9 cellular contexts compared by ENCODE assay signal in genomic region chr18:79819951-79820351, GRCh38. TPM values are rescaled to one million over a fixed set of nuclear protein-coding genes. Genes with fewer than 3 reads are reported as not detected.
DNase-seq lines count a peak whose midpoint lies in the region; ATAC-seq and TF ChIP-seq lines count a peak whose summit lies in the region.
"Had no signal": no experiment of that assay in that cellular context is flagged by ENCODE, and none has a peak within 500 bp of the region (broad histone marks: within the 10 kb centered on the region; RNA-seq: fewer than 3 reads in every experiment).

No MANE protein-coding gene starts in this region.

- H3K4me1 Mint-ChIP-seq in endothelial cell (ENCODE audit: unreplicated experiment), result peaks cover 27% of the 10 kb centered on the region

- peak overlapping the region; percentile 8 for H3K27ac Mint-ChIP-seq in endothelial cell (ENCODE audit: unreplicated experiment)
- H3K27ac Mint-ChIP-seq: CD4-positive, alpha-beta memory T cell had no signal

- H3K27me3 Mint-ChIP-seq in endothelial cell (ENCODE audit: unreplicated experiment), result peaks cover 17% of the 10 kb centered on the region

- peak; percentile 34 for DNase-seq in D341Med (ENCODE audit: low spot score)
- DNase-seq in endothelial cell (ENCODE audit: low spot score), result no peak
- no peak for DNase-seq in AG20443 (ENCODE audit: low spot score)
- DNase-seq in NCI-H2171 treated with DMSO at 0.1 percent for 48 hours (lab: John Stamatoyannopoulos, UW), result no peak
- DNase-seq in hepatic stellate cell (ENCODE audit: low spot score), result no peak
- DNase-seq: CD4-positive, alpha-beta memory T cell had no signal

- H3K4me3 Mint-ChIP-seq in endothelial cell (ENCODE audit: unreplicated experiment), result no peak overlapping the region
- H3K4me3 Mint-ChIP-seq: CD4-positive, alpha-beta memory T cell had no signal

- ATAC-seq in GM21360 (IDR thresholded peaks at IDR 0.05; ENCODE audit: unreplicated experiment) (peak; percentile 96), HG03460 (IDR thresholded peaks at IDR 0.05; ENCODE audit: unreplicated experiment) (peak; percentile 95), GM19324 (IDR thresholded peaks at IDR 0.05; ENCODE audit: low FRiP score, unreplicated experiment) (no peak)

- H3K36me3 Mint-ChIP-seq in endothelial cell (ENCODE audit: low read depth, unreplicated experiment), result no peaks in the 10 kb centered on the region
- H3K36me3 Mint-ChIP-seq: CD4-positive, alpha-beta memory T cell had no signal

- peaks cover 4% of the 10 kb centered on the region for H3K9me3 Mint-ChIP-seq in endothelial cell (ENCODE audit: unreplicated experiment)
- H3K9me3 Mint-ChIP-seq: CD4-positive, alpha-beta memory T cell had no signal

- no peak for TF ChIP-seq CTCF in endothelial cell (IDR thresholded peaks at IDR 0.05; ENCODE audit: unreplicated experiment)

RNA-seq across cellular contexts. Expression of gene KCNG2, which starts 22.2 kb away (rescaled TPM):
- total RNA-seq in endothelial cell (ENCODE audit: unreplicated experiment), result 0.56 TPM
- total RNA-seq: CD4-positive, alpha-beta memory T cell had no signal
